Comparison of ENCODE assay signal across 11 cellular contexts in the genomic region with DNA sequence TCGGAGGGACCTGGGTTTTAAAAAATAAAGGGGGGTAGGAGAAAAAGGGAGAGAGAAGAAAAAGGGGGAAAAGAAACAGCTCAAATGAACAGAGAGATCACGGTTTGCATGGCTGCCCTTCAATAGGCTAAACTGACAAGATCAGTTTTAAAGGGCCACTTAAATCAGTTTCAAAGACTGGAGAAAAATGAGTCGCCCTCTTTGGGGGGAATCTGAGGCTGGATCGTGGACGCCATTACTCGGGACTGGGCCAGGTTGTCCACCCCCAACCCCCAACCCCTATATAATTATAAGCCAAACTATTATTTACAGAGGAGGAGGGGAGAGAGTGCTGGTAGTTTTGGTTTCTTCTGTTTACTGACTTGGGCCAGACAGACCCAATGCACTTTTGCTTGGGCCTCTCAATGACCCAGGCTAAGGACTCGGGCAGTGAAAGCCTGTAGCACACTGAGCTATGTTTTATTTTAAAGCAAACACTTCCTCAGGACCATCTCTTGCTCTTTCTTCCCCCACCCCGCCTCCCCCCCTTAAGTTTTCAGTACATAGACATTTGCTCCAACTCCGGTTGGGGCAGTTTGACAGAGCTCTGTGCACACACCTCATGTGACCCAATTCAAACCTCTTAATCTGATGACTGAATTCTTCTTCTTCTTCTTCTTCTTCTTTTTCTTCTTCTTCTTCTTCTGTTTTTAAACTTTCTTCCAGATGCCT. TPM values are rescaled to one million over a fixed set of nuclear protein-coding genes. Genes with fewer than 3 reads are reported as not detected.
DNase-seq lines count a peak whose midpoint lies in the region; ATAC-seq, FAIRE-seq and TF ChIP-seq lines count a peak whose summit lies in the region.
"Had no signal": no experiment of that assay in that cellular context is flagged by ENCODE, and none has a peak within 500 bp of the region (broad histone marks: within the 10 kb centered on the region; RNA-seq: fewer than 3 reads in every experiment).

No MANE protein-coding gene starts in this region.

- H3K4me3 Mint-ChIP-seq in brain, result peak overlapping the region; percentile 90 to 97 (median 94)

- no peak for TF ChIP-seq POLR2A in HepG2 (IDR thresholded peaks at IDR 0.05; ENCODE audit: insufficient read depth in 1 of 2, low read depth in 2 of 2, low read length in 2 of 2)
- TF ChIP-seq POLR2A in testis (IDR thresholded peaks at IDR 0.05), result no peak

- H3K27me3 Mint-ChIP-seq in brain, result peaks cover 49% of the 10 kb centered on the region

- intact Hi-C loops in HepG2 (cut with micrococcal nuclease; ENCODE audit: unreplicated experiment), result no loop called here
- intact Hi-C loops in testis (cut with DNase I; ENCODE audit: low total_unique reads), result no loop called here

- peaks cover 0 to 9% (median 0%) of the 10 kb centered on the region in 5 experiments for H3K9me3 Mint-ChIP-seq in brain

- POLR2A ChIA-PET in HepG2 (lab: Yijun Ruan, JAX), result interaction anchor here (1.0 to 2.3 kb wide), 6 partner anchors 10 to 165 kb away, joined by 3 to 6 read pairs (median 5); no protein-coding TSS in a partner anchor

- no peak overlapping the region for H2AFZ ChIP-seq in HepG2 (ENCODE audit: low read length)

- 2% methylated on average over 9 of the region's 9 CpGs for WGBS in HepG2 (ENCODE audit: low lambda C conversion rate)
- WGBS in testis, 2 donors, result 30 to 38% methylated on average over 9 of the region's 9 CpGs

- peaks cover 50% of the 10 kb centered on the region for H3K4me1 Mint-ChIP-seq in brain

- H3K27ac ChIP-seq in HepG2 (ENCODE audit: extremely low read length, insufficient read depth, low read length), result peak overlapping the region; percentile 53
- H3K27ac ChIP-seq in testis, result peak overlapping the region; percentile 95 to 97

- DNase-seq in DMS79 treated with DMSO at 0.1 percent for 48 hours (lab: John Stamatoyannopoulos, UW) (peak; percentile 6), DMS79 (lab: John Stamatoyannopoulos, UW) (no peak), HepG2 (ENCODE audit: low spot score) (peak; percentile 57), testis (no peak), NCI-H1105 (lab: John Stamatoyannopoulos, UW) (no peak), GOT3 (lab: John Stamatoyannopoulos, UW) (no peak), GDM1 (lab: John Stamatoyannopoulos, UW) (no peak)
- DNase-seq: activated CD4-positive, alpha-beta T cell treated with anti-CD3 and anti-CD28 coated beads, Interleukin-2, amount 50 U/mL, for 4 hours; stimulated activated naive CD4-positive, alpha-beta T cell had no signal

- in situ Hi-C loops in HepG2 (cut with HindIII; ENCODE audit: extremely low pct_ligation_motif_present, low pct_unique_long_range_greater_than_20kb), result loop anchor here (10.0 to 25.0 kb wide), 5 partner anchors 162 to 1074 kb away; no protein-coding TSS in a partner anchor

- peaks cover 31% of the 10 kb centered on the region for H4K20me1 ChIP-seq in HepG2 (ENCODE audit: insufficient read depth, low read length)

- H3K4me2 ChIP-seq in HepG2 (ENCODE audit: low read depth, low read length), result peak overlapping the region; percentile 85

- no peak for FAIRE-seq in HepG2 (lab: Jason Lieb, UNC)
- FAIRE-seq: A204.1 had no signal

- CTCF ChIA-PET in HepG2 (lab: Yijun Ruan, JAX; ENCODE audit: low intra/inter-chr PET ratio, low total read pairs), result no interaction called here

- H3K79me2 ChIP-seq in HepG2 (ENCODE audit: insufficient read depth, low read length), result peaks cover 88% of the 10 kb centered on the region

- peak overlapping the region; percentile 92 for H3K9ac ChIP-seq in HepG2 (ENCODE audit: insufficient read depth, low read depth, low read length)

- TF ChIP-seq CTCF in brain (conservative IDR thresholded peaks at IDR 0.05) (no peak), HepG2 (CRISPR knock-in tag; IDR thresholded peaks at IDR 0.05) (no peak), testis (IDR thresholded peaks at IDR 0.05) (no peak)

- H3K4me3 ChIP-seq in HepG2 (replicated peaks in 1 of 3; ENCODE audit: insufficient read depth in 1 of 3, low read depth in 2 of 3, low read length in 3 of 3) (peak overlapping the region; percentile 68 to 94 (median 82)), testis (peak overlapping the region; percentile 82 to 86)

- H3K27ac Mint-ChIP-seq in brain, result peak overlapping the region; percentile 87 to 100 (median 98)

- no peaks in the 10 kb centered on the region; a peak in 1 of 5 replicates for H3K27me3 ChIP-seq in HepG2 (ENCODE audit: control insufficient read depth in 1 of 2, insufficient read depth in 2 of 2, low read length in 2 of 2)
- no peaks in the 10 kb centered on the region for H3K27me3 ChIP-seq in testis

- TF ChIP-seq RAD21 in HepG2 (CRISPR knock-in tag; IDR thresholded peaks at IDR 0.05), result no peak

- TSS peak; percentile 10 for BruUV-seq in HepG2 (replicated peaks; lab: Mats Ljungman, UMichigan)

- TF ChIP-seq EP300 in HepG2 (IDR thresholded peaks at IDR 0.05; ENCODE audit: low read depth in 2 of 2, low read length in 2 of 2) (no peak; a peak in 1 of 4 replicates), HepG2 (CRISPR knock-in tag; IDR thresholded peaks at IDR 0.05; ENCODE audit: borderline replicate concordance) (no peak)

- H3K36me3 ChIP-seq in HepG2 (replicated peaks in 1 of 2; ENCODE audit: control insufficient read depth in 1 of 2, insufficient read depth in 2 of 2, low read length in 2 of 2), result peaks cover 5 to 12% of the 10 kb centered on the region in 2 experiments; a peak in 2 of 5 replicates
- H3K36me3 ChIP-seq in testis (ENCODE audit: low read depth, missing control alignments), result no peaks in the 10 kb centered on the region

- H3K4me1 ChIP-seq in HepG2 (ENCODE audit: insufficient read depth, low read length), result peaks cover 43% of the 10 kb centered on the region
- no peaks in the 10 kb centered on the region for H3K4me1 ChIP-seq in testis

- H3K36me3 Mint-ChIP-seq in brain, result peaks cover 86% of the 10 kb centered on the region

- peak; percentile 41 for ATAC-seq in HepG2

- no peaks in the 10 kb centered on the region for H3K9me3 ChIP-seq in HepG2 (ENCODE audit: low read length)
- H3K9me3 ChIP-seq in testis, result no peaks in the 10 kb centered on the region

TF ChIP-seq in HepG2, 621 proteins besides CTCF, POLR2A, EP300 and RAD21 (continues in another document):
- TF ChIP-seq, protein P1, sequence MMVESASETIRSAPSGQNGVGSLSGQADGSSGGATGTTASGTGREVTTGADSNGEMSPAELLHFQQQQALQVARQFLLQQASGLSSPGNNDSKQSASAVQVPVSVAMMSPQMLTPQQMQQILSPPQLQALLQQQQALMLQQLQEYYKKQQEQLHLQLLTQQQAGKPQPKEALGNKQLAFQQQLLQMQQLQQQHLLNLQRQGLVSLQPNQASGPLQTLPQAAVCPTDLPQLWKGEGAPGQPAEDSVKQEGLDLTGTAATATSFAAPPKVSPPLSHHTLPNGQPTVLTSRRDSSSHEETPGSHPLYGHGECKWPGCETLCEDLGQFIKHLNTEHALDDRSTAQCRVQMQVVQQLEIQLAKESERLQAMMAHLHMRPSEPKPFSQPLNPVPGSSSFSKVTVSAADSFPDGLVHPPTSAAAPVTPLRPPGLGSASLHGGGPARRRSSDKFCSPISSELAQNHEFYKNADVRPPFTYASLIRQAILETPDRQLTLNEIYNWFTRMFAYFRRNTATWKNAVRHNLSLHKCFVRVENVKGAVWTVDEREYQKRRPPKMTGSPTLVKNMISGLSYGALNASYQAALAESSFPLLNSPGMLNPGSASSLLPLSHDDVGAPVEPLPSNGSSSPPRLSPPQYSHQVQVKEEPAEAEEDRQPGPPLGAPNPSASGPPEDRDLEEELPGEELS (CRISPR knock-in tag; IDR thresholded peaks at IDR 0.05), result peak; percentile 57

RNA-seq across cellular contexts. Expression of a gene that starts 6.3 kb away (rescaled TPM):
- 60.4 TPM for polyA plus RNA-seq in brain (ENCODE audit: insufficient read depth, low read depth, low replicate concordance)
- 3.5 and 5.0 TPM in 2 replicates for total RNA-seq in HepG2 (2016; rRNA removed; fragmentation: Illumina TruSeq; extraction: Trizol)
- total RNA-seq in HepG2 (2016; cell fraction: cytosol; rRNA removed; fragmentation: Illumina TruSeq; extraction: Trizol; ENCODE audit: low read depth), result 0.61 and 0.79 TPM in 2 replicates
- 3.8 and 4.3 TPM in 2 replicates for total RNA-seq in HepG2 (2016; cell fraction: insoluble cytoplasmic fraction; rRNA removed; fragmentation: Illumina TruSeq; extraction: Trizol)
- 2.4 and 2.8 TPM in 2 replicates for total RNA-seq in HepG2 (2016; cell fraction: membrane; rRNA removed; fragmentation: Illumina TruSeq; extraction: Trizol)
- total RNA-seq in HepG2 (2016; cell fraction: nucleus; rRNA removed; fragmentation: Illumina TruSeq; extraction: Trizol), result 8.2 and 8.4 TPM in 2 replicates
- 4.0 and 4.7 TPM in 2 replicates for polyA plus RNA-seq in HepG2 (2011; rRNA removed)
- 3.5 and 3.6 TPM in 2 replicates for polyA plus RNA-seq in HepG2 (2011; cell fraction: cytosol; rRNA removed)
- polyA plus RNA-seq in HepG2 (2011; cell fraction: nucleus; rRNA removed), result 13.5 and 15.0 TPM in 2 replicates
- polyA plus RNA-seq in HepG2 (2012), result 20.1 and 28.6 TPM in 2 replicates
- polyA plus RNA-seq in HepG2 (2016; cell fraction: cytosol; fragmentation: Illumina TruSeq; extraction: Trizol; ENCODE audit: low read depth), result 0.70 TPM in 2 replicates
- 14.4 and 16.5 TPM in 2 replicates for polyA plus RNA-seq in HepG2 (2016; cell fraction: insoluble cytoplasmic fraction; fragmentation: Illumina TruSeq; extraction: Trizol; ENCODE audit: low read depth)
- 3.3 and 3.6 TPM in 2 replicates for polyA plus RNA-seq in HepG2 (2016; cell fraction: membrane; fragmentation: Illumina TruSeq; extraction: Trizol; ENCODE audit: low read depth)
- polyA plus RNA-seq in HepG2 (2016; cell fraction: nucleus; fragmentation: Illumina TruSeq; extraction: Trizol; ENCODE audit: insufficient read depth, low read depth), result 27.1 and 27.3 TPM in 2 replicates
- polyA minus RNA-seq in HepG2 (2011; rRNA and poly(A)+ RNA removed; ENCODE audit: low replicate concordance), result 15.2 and 51.3 TPM in 2 replicates
- polyA minus RNA-seq in HepG2 (2011; cell fraction: cytosol; rRNA and poly(A)+ RNA removed), result 6.7 and 11.9 TPM in 2 replicates
- 11.7 and 14.2 TPM in 2 replicates for polyA minus RNA-seq in HepG2 (2011; cell fraction: nucleus; rRNA and poly(A)+ RNA removed)
- total RNA-seq in testis, result 10 to 100 TPM; 31.2 to 38.2 TPM
- 42.9 TPM for polyA plus RNA-seq in testis (ENCODE audit: insufficient read depth, low read depth, low replicate concordance)

Comparison
In these comparisons a context has a peak if more than half of its experiments do, and no peak if none do; other contexts are left out.
1. DNase-seq: peak in DMS79 treated with DMSO at 0.1 percent for 48 hours (single experiment) and HepG2 (single experiment); none in DMS79 (single experiment), testis (single experiment), NCI-H1105 (single experiment), GOT3 (single experiment) and GDM1 (single experiment).